In genomic region chr4:37717575-37717974, GRCh38 we compare ENCODE assay signal across 11 cellular contexts. TPM values are rescaled to one million over a fixed set of nuclear protein-coding genes. Genes with fewer than 3 reads are reported as not detected.
A peak's percentile ranks its signal among the peaks of the same experiment; 100 is the strongest.
DNase-seq lines count a peak whose midpoint lies in the region; ATAC-seq and FAIRE-seq lines count a peak whose summit lies in the region.
"Had no signal": no experiment of that assay in that cellular context is flagged by ENCODE, and none has a peak within 500 bp of the region (broad histone marks: within the 10 kb centered on the region; RNA-seq: fewer than 3 reads in every experiment).

No MANE protein-coding gene starts in this region.

- peak; percentile 28 for ATAC-seq in esophagus mucosa
- ATAC-seq in HG03442 (IDR thresholded peaks at IDR 0.05; ENCODE audit: unreplicated experiment), result no peak

- peak; percentile 13 for DNase-seq in stimulated activated CD4-positive, alpha-beta T cell treated with anti-CD3 and anti-CD28 coated beads, Interleukin-1b, Interleukin-23, amount 100 ng/mL, for 48 hours
- DNase-seq in stimulated activated CD4-positive, alpha-beta T cell treated with anti-CD3 and anti-CD28 coated beads, Interleukin-12 subunit alpha, Interleukin-12 subunit beta, amount 100 ng/mL, for 4 hours, result no peak
- DNase-seq in RCC 7860 (ENCODE audit: low spot score) (peak; percentile 75), DMS53 treated with DMSO at 0.1 percent for 48 hours (lab: John Stamatoyannopoulos, UW; ENCODE audit: unreplicated experiment) (no peak)
- DNase-seq in effector CD4-positive, alpha-beta T cell, result no peak
- DNase-seq in activated T-cell treated with anti-CD3 and anti-CD28 coated beads, Interleukin-2, amount 50 U/mL, for 48 hours, result no peak
- DNase-seq: H9, NCI-H1417 had no signal

- peak; percentile 76 for FAIRE-seq in RCC 7860 (lab: Jason Lieb, UNC)
- FAIRE-seq: frontal cortex had no signal

RNA-seq across cellular contexts. Expression of gene RELL1, which starts 31.4 kb away (rescaled TPM):
- 18.7 TPM for total RNA-seq in esophagus mucosa

Comparison
In these comparisons a context has a peak if more than half of its experiments do, and no peak if none do; other contexts are left out.
1. DNase-seq: peak in stimulated activated CD4-positive, alpha-beta T cell treated with anti-CD3 and anti-CD28 coated beads, Interleukin-1b, Interleukin-23, amount 100 ng/mL, for 48 hours (single experiment) and RCC 7860 (single experiment); none in stimulated activated CD4-positive, alpha-beta T cell treated with anti-CD3 and anti-CD28 coated beads, Interleukin-12 subunit alpha, Interleukin-12 subunit beta, amount 100 ng/mL, for 4 hours (single experiment), effector CD4-positive, alpha-beta T cell (single experiment), activated T-cell treated with anti-CD3 and anti-CD28 coated beads, Interleukin-2, amount 50 U/mL, for 48 hours (0 of 2) and DMS53 treated with DMSO at 0.1 percent for 48 hours (single experiment).